ENCODE assay signal across 8 cellular contexts in genomic region chr14:103091041-103091882, GRCh38. TPM values are rescaled to one million over a fixed set of nuclear protein-coding genes. Genes with fewer than 3 reads are reported as not detected.
DNase-seq lines count a peak whose midpoint lies in the region; ATAC-seq and TF ChIP-seq lines count a peak whose summit lies in the region.

No MANE protein-coding gene starts in this region.

- ATAC-seq in HG02588 (IDR thresholded peaks at IDR 0.05; ENCODE audit: unreplicated experiment) (peak; percentile 65), Panc1 (peak; percentile 73), left ventricle myocardium superior (peak; percentile 83), GM18520 (IDR thresholded peaks at IDR 0.05; ENCODE audit: unreplicated experiment) (no peak)

- H3K9me3 ChIP-seq in Panc1 (ENCODE audit: control insufficient read depth, insufficient read depth, low read depth, low read length) (no peaks in the 10 kb centered on the region), smooth muscle cell (replicated peaks; ENCODE audit: low read depth) (no peaks in the 10 kb centered on the region)

- no peaks in the 10 kb centered on the region for H4K20me1 ChIP-seq in smooth muscle cell (ENCODE audit: low read depth)

- WGBS in smooth muscle cell (ENCODE audit: low lambda C conversion rate): 22% methylated on average over 42 of the region's 69 CpGs

- H2AFZ ChIP-seq in smooth muscle cell (ENCODE audit: low read depth): peak overlapping the region; percentile 83

- H3K27me3 ChIP-seq in Panc1 (ENCODE audit: control insufficient read depth, insufficient read depth, low read length): no peaks in the 10 kb centered on the region
- no peaks in the 10 kb centered on the region for H3K27me3 ChIP-seq in smooth muscle cell (ENCODE audit: low read depth)

- H3K9ac ChIP-seq in smooth muscle cell (ENCODE audit: low read depth): no peak overlapping the region

- intact Hi-C loops in Panc1 (cut with micrococcal nuclease; ENCODE audit: unreplicated experiment): no loop called here
- intact Hi-C loops in left ventricle myocardium superior (cut with micrococcal nuclease): no loop called here

- H3K4me2 ChIP-seq in smooth muscle cell: peak overlapping the region; percentile 90

- no TSS peak for BruUV-seq in Panc1 (replicated peaks; lab: Mats Ljungman, UMichigan)

- CTCF ChIA-PET in Panc1 (lab: Charles Lee): no interaction called here

- no peaks in the 10 kb centered on the region for H3K79me2 ChIP-seq in smooth muscle cell (ENCODE audit: low read depth)

- H3K27ac ChIP-seq in Panc1 (ENCODE audit: low read length): peak overlapping the region; percentile 63; the same call in 1 of the 2 replicates
- H3K27ac ChIP-seq in smooth muscle cell (ENCODE audit: low read depth): no peak overlapping the region

- H3K4me3 ChIP-seq in Panc1 (ENCODE audit: low read depth in 2 of 2, low read length in 2 of 2) (peak overlapping the region; percentile 26 to 42), smooth muscle cell (peak overlapping the region; percentile 56)

- no peaks in the 10 kb centered on the region for H3F3A ChIP-seq in smooth muscle cell (ENCODE audit: low read depth)

- POLR2A ChIA-PET in Panc1 (lab: Charles Lee): no interaction called here

- H3K4me1 ChIP-seq in Panc1 (ENCODE audit: control insufficient read depth, insufficient read depth, low read length): no peaks in the 10 kb centered on the region
- no peaks in the 10 kb centered on the region for H3K4me1 ChIP-seq in smooth muscle cell (ENCODE audit: low read depth)

- peak; percentile 79; the same call in 1 of the 2 replicates for TF ChIP-seq CTCF in Panc1 (IDR thresholded peaks at IDR 0.05)
- TF ChIP-seq CTCF in smooth muscle cell (IDR thresholded peaks at IDR 0.05; ENCODE audit: borderline replicate concordance, insufficient read depth, poor library complexity, severe bottlenecking): peak; percentile 56

- DNase-seq in EL (peak; percentile 61), Panc1 (ENCODE audit: low read depth, low spot score) (no peak), left ventricle myocardium superior (peak; percentile 81), smooth muscle cell (lab: John Stamatoyannopoulos, UW; ENCODE audit: unreplicated experiment) (no peak), NCI-H345 (lab: John Stamatoyannopoulos, UW) (no peak)
- DNase-seq in activated gamma-delta T cell treated with anti-CD3 and anti-CD28 coated beads, Interleukin-2, amount 50 U/mL, for 16 hours (ENCODE audit: low read depth): peak; percentile 63

- H3K36me3 ChIP-seq in Panc1 (ENCODE audit: control insufficient read depth, insufficient read depth, low read length) (no peaks in the 10 kb centered on the region), smooth muscle cell (ENCODE audit: low read depth) (no peaks in the 10 kb centered on the region)

- in situ Hi-C loops in Panc1 (cut with HindIII; ENCODE audit: low pct_unique_long_range_greater_than_20kb, low sequenced_read_pairs): no loop called here

RNA-seq across cellular contexts. Expression of gene EXOC3L4, which starts 3.3 kb away (rescaled TPM):
- total RNA-seq in Panc1 (2021; ENCODE audit: unreplicated experiment): 2.6 TPM
- 1.9 TPM for polyA plus RNA-seq in Panc1 (2012; ENCODE audit: insufficient read length)
- total RNA-seq in left ventricle myocardium superior: 0.42 TPM
- total RNA-seq in smooth muscle cell: not detected in 2 replicates
- polyA plus RNA-seq in smooth muscle cell: not detected in 2 replicates

RNA-seq across cellular contexts. Expression of gene LBHD2, which starts 7.3 kb away (rescaled TPM):
- total RNA-seq in Panc1 (2021; ENCODE audit: unreplicated experiment) (not detected), left ventricle myocardium superior (not detected), smooth muscle cell (not detected in 2 replicates)
- not detected for polyA plus RNA-seq in Panc1 (2012; ENCODE audit: insufficient read length)
- not detected in 2 replicates for polyA plus RNA-seq in smooth muscle cell

RNA-seq across cellular contexts. Expression of gene TNFAIP2, which starts 32.0 kb away (rescaled TPM):
- total RNA-seq in Panc1 (2021; ENCODE audit: unreplicated experiment) (491 TPM), left ventricle myocardium superior (50.5 TPM), smooth muscle cell (35.7 and 46.5 TPM in 2 replicates)
- polyA plus RNA-seq in Panc1 (2012; ENCODE audit: insufficient read length): 322 TPM
- 57.7 and 76.5 TPM in 2 replicates for polyA plus RNA-seq in smooth muscle cell

RNA-seq across cellular contexts. Expression of gene CDC42BPB, which starts 33.9 kb away (rescaled TPM):
- total RNA-seq in Panc1 (2021; ENCODE audit: unreplicated experiment): 84.4 TPM
- 80.5 TPM for polyA plus RNA-seq in Panc1 (2012; ENCODE audit: insufficient read length)
- 75.1 TPM for total RNA-seq in left ventricle myocardium superior
- 56.6 and 71.2 TPM in 2 replicates for total RNA-seq in smooth muscle cell
- 11.3 and 14.4 TPM in 2 replicates for polyA plus RNA-seq in smooth muscle cell

Comparison
In these comparisons a context has a peak if more than half of its experiments do, and no peak if none do; other contexts are left out.
1. DNase-seq: peak in EL (single experiment), activated gamma-delta T cell treated with anti-CD3 and anti-CD28 coated beads, Interleukin-2, amount 50 U/mL, for 16 hours (single experiment) and left ventricle myocardium superior (single experiment); none in Panc1 (single experiment), smooth muscle cell (single experiment) and NCI-H345 (single experiment).